12 cellular contexts compared by ENCODE assay signal in the genomic region with DNA sequence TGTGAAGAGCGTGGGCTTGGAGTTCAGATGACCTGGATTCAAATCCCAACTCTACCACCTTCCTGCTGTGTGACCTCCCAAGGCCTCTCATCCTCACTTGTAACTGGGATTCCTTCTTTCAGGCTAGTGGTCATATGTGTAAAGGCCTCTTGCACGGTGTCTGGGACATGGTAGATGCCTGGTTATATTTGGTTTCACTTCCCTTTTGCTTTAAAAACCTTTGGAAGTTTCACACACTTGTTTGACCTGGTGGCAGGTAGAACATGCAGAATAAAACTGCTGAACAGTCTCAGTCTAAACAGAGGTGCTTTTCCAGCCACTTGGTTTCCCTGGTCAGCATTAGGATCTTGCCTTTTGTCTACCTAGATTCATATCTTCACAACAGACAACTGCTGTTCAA.
"Had no signal": no experiment of that assay in that cellular context is flagged by ENCODE, and none has a peak within 500 bp of the region (broad histone marks: within the 10 kb centered on the region; RNA-seq: fewer than 3 reads in every experiment).

No MANE protein-coding gene starts in this region.

- H3K9me3 ChIP-seq: heart left ventricle, spleen, transverse colon had no signal

- H3K4me3 Mint-ChIP-seq: activated T-cell treated with anti-CD3 and anti-CD28 coated beads, Interleukin-2, amount 50 U/mL, for 72 hours; stimulated activated memory B cell treated with anti-CD40 and anti-IgM and Interleukin-4, amounts not matched to agents 10 μg/mL and 1 μg/mL and 100 μg/mL, for 72 hours had no signal

- H3K27ac ChIP-seq: coronary artery, heart left ventricle, transverse colon had no signal

- H3K27me3 Mint-ChIP-seq: stimulated activated memory B cell treated with anti-CD40 and anti-IgM and Interleukin-4, amounts not matched to agents 10 μg/mL and 1 μg/mL and 100 μg/mL, for 72 hours had no signal

- DNase-seq: activated CD4-positive, alpha-beta T cell treated with anti-CD3 and anti-CD28 coated beads, Interleukin-2, amount 50 U/mL, for 48 hours; activated CD4-positive, CD25-positive, alpha-beta regulatory T cell treated with anti-CD3 and anti-CD28 coated beads, Interleukin-2, amount 50 U/mL, for 72 hours; activated T-cell treated with anti-CD3 and anti-CD28 coated beads, Interleukin-2, amount 50 U/mL, for 72 hours; effector CD4-positive, alpha-beta T cell; heart left ventricle; spleen; stimulated activated CD4-positive, alpha-beta T cell treated with anti-CD3 and anti-CD28 coated beads, Interleukin-1b, Interleukin-23, amount 100 ng/mL, for 48 hours; transverse colon had no signal

- ATAC-seq: activated T-cell treated with anti-CD3 and anti-CD28 coated beads, Interleukin-2, amount 50 U/mL, for 72 hours; heart left ventricle; left lobe of liver; sciatic nerve; stimulated activated memory B cell treated with anti-CD40 and anti-IgM and Interleukin-4, amounts not matched to agents 10 μg/mL and 1 μg/mL and 100 μg/mL, for 72 hours had no signal

- H3K4me3 ChIP-seq: coronary artery, heart left ventricle, spleen, transverse colon had no signal

- H3K9me3 Mint-ChIP-seq: stimulated activated memory B cell treated with anti-CD40 and anti-IgM and Interleukin-4, amounts not matched to agents 10 μg/mL and 1 μg/mL and 100 μg/mL, for 72 hours had no signal

- H3K4me1 ChIP-seq: heart left ventricle, transverse colon had no signal

- H3K27ac Mint-ChIP-seq: activated T-cell treated with anti-CD3 and anti-CD28 coated beads, Interleukin-2, amount 50 U/mL, for 72 hours; stimulated activated memory B cell treated with anti-CD40 and anti-IgM and Interleukin-4, amounts not matched to agents 10 μg/mL and 1 μg/mL and 100 μg/mL, for 72 hours had no signal

- H3K27me3 ChIP-seq: heart left ventricle, spleen, transverse colon had no signal
